ENCODE assay signal across 33 cellular contexts in genomic region chr5:45081082-45081481, GRCh38.
"Had no signal": no experiment of that assay in that cellular context is flagged by ENCODE, and none has a peak within 500 bp of the region (broad histone marks: within the 10 kb centered on the region; RNA-seq: fewer than 3 reads in every experiment).

No MANE protein-coding gene starts in this region.

- DNase-seq: Karpas-422, Kasumi-1, MG63, MM.1S, MV-4-11, NCI-H1048, NCI-H1092, NCI-H1092 treated with DMSO at 0.1 percent for 48 hours, NCI-H1105, NCI-H1105 treated with DMSO at 0.1 percent for 48 hours, NCI-H1417, NCI-H1417 treated with DMSO at 0.1 percent for 48 hours, NCI-H1436, NCI-H1436 treated with DMSO at 0.1 percent for 48 hours, NCI-H146, NCI-H1694, NCI-H1694 treated with DMSO at 0.1 percent for 48 hours, NCI-H187, NCI-H187 treated with DMSO at 0.1 percent for 48 hours, NCI-H1930, NCI-H2029, NCI-H2029 treated with DMSO at 0.1 percent for 48 hours, NCI-H2081, NCI-H2081 treated with DMSO at 0.1 percent for 48 hours, NCI-H2107, NCI-H2171, NCI-H2171 treated with DMSO at 0.1 percent for 48 hours, NCI-H2227 treated with DMSO at 0.1 percent for 48 hours, NCI-H226, NCI-H345, NCI-H446, NCI-H446 treated with DMSO at 0.1 percent for 48 hours, NCI-H510A had no signal

- H3K36me3 ChIP-seq: MG63 had no signal

- H3K9me3 ChIP-seq: MG63 had no signal

- H3K4me3 ChIP-seq: MG63 had no signal
